In genomic region chr11:64204464-64204989, GRCh38 we compare ENCODE assay signal across 8 cellular contexts. TPM values are rescaled to one million over a fixed set of nuclear protein-coding genes. Genes with fewer than 3 reads are reported as not detected.
DNase-seq lines count a peak whose midpoint lies in the region; ATAC-seq, FAIRE-seq and TF ChIP-seq lines count a peak whose summit lies in the region.

No MANE protein-coding gene starts in this region.

- H3K4me3 ChIP-seq in kidney epithelial cell (ENCODE audit: low read depth, low read length), result no peak overlapping the region

- H3K36me3 ChIP-seq in kidney epithelial cell (ENCODE audit: control insufficient read depth, insufficient read depth, low read length), result peaks cover 2% of the 10 kb centered on the region

- FAIRE-seq in H54 (lab: Jason Lieb, UNC), result no peak

- DNase-seq in ACHN (peak; percentile 88), H54 (ENCODE audit: insufficient read length, low spot score) (peak; percentile 88), NCI-H524 (lab: John Stamatoyannopoulos, UW) (peak; percentile 87 to 96), kidney epithelial cell (ENCODE audit: low read depth) (peak; percentile 69)
- peak in 3 of 4 experiments; percentile 35 to 64 (median 58) for DNase-seq in activated CD4-positive, CD25-positive, alpha-beta regulatory T cell (lab: John Stamatoyannopoulos, UW)
- peak; percentile 83 for DNase-seq in central memory CD4-positive, alpha-beta T cell
- peak; percentile 75 to 79 for DNase-seq in stimulated activated CD4-positive, alpha-beta T cell treated with anti-CD3 and anti-CD28 coated beads, Interleukin-2, amount 100 ng/mL, for 24 hours

- H3K27me3 ChIP-seq in kidney epithelial cell (ENCODE audit: control insufficient read depth, insufficient read depth, low read length), result no peaks in the 10 kb centered on the region

- in situ Hi-C loops in ACHN (cut with HindIII; ENCODE audit: low pct_ligation_motif_present, low pct_unique_long_range_greater_than_20kb, low sequenced_read_pairs), result no loop called here

- peak; percentile 77 for TF ChIP-seq CTCF in kidney epithelial cell (IDR thresholded peaks at IDR 0.05; ENCODE audit: insufficient read depth, low read length, poor library complexity, severe bottlenecking)

- no peak for ATAC-seq in GM19455 (IDR thresholded peaks at IDR 0.05; ENCODE audit: unreplicated experiment)

- no peak for TF ChIP-seq POLR2A in H54 (IDR thresholded peaks at IDR 0.05; ENCODE audit: low read depth, low read length)

RNA-seq across cellular contexts. Expression of gene FERMT3, which starts 2.0 kb away (rescaled TPM):
- total RNA-seq in kidney epithelial cell, result 0.25 and 2.1 TPM in 2 replicates

RNA-seq across cellular contexts. Expression of gene STIP1, which starts 18.6 kb away (rescaled TPM):
- 138 and 148 TPM in 2 replicates for total RNA-seq in kidney epithelial cell

RNA-seq across cellular contexts. Expression of gene TRPT1, which starts 21.5 kb away (rescaled TPM):
- 59.8 and 77.1 TPM in 2 replicates for total RNA-seq in kidney epithelial cell

RNA-seq across cellular contexts. Expression of gene NUDT22, which starts 21.5 kb away (rescaled TPM):
- 50.7 and 61.1 TPM in 2 replicates for total RNA-seq in kidney epithelial cell

RNA-seq across cellular contexts. Expression of gene DNAJC4, which starts 25.8 kb away (rescaled TPM):
- 14.8 and 21.7 TPM in 2 replicates for total RNA-seq in kidney epithelial cell
